1 cellular context compared by ENCODE assay signal in the genomic region with DNA sequence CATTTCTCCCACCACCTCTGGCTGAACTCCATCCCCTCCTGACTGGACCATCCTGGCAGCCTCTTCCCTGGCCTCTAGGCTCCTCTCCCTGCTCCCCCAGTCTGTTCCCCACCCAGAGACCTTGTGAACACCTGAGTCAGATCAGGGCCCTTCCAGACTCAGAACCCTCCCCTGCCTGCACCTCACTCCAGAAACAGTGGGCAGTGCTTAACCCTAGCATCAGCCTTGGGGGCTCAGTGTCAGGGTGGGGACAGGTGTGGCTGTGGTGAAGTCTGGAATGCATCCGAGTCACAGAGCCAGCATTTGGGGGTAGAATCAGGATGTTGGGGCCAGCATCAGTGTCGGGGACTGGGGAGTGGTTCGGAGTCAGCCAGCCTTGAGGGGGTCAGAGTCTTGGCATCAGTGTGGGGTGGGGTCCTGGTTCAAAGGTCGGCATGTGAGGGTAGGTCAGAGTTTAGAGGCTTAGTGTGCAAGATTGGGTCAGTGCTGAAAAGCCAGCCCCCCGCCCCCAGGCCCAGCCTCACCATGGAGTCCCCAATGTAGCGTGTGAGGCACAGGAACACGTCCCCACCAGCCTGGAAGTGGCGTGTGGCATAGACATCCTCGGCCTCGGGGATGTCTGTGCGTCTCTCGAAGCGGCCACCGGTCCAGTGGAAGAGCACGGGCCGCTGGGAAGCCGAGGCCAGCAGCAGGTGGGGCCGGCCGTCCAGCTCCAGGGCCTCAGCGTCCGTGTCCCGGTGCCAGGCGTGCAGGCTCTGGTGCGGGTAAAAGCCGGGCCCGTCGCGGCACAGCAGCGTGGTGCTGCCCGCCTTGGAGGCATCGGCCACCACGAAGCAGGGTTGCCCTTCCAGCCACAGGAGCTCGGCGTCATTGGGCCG.
TF ChIP-seq lines count a peak whose summit lies in the region.

No MANE protein-coding gene starts in this region.

TF ChIP-seq in HCT116, 20 proteins besides CTCF, POLR2A, EP300 and RAD21:
- TF ChIP-seq, protein P1, sequence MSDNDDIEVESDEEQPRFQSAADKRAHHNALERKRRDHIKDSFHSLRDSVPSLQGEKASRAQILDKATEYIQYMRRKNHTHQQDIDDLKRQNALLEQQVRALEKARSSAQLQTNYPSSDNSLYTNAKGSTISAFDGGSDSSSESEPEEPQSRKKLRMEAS (IDR thresholded peaks at IDR 0.05) = no peak
- no peak for TF ChIP-seq TCF7L2 (IDR thresholded peaks at IDR 0.05; ENCODE audit: borderline replicate concordance, extremely low read depth, insufficient read depth, insufficient read length)
